24 cellular contexts compared by ENCODE assay signal in the genomic region with DNA sequence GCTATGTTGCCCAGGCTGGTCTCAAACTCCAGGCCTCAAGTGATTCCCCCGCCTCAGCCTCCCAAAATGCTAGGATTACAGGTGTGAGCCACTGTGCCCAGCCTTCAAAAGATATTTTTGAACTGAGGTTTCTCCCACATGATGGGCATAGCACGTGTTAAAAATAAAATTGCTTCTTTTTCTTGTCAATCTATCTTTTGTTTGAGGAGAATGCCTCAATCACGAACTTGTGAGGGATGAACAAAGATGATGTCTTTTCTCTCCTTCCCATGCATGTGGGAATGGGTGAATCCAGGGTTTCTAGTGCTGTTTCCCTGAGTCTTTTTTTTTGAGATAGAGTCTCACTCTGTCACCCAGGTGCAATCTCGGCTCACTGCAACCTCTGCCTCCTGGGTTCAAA.
"Had no signal": no experiment of that assay in that cellular context is flagged by ENCODE, and none has a peak within 500 bp of the region (broad histone marks: within the 10 kb centered on the region; RNA-seq: fewer than 3 reads in every experiment).

No MANE protein-coding gene starts in this region.

- H3K9me3 Mint-ChIP-seq: activated naive CD4-positive, alpha-beta T cell treated with anti-CD3 and anti-CD28 coated beads, Interleukin-2, amount 50 U/mL, for 24 hours; activated T-cell treated with anti-CD3 and anti-CD28 coated beads, Interleukin-2, amount 50 U/mL, for 24 hours; activated T-helper 1 cell treated with anti-CD3 and anti-CD28 coated beads, Interleukin-12 subunit alpha, Interleukin-12 subunit beta, Interleukin-2, Interleukin-4 antibody, amounts not matched to agents 30 ng/mL and 10 ng/mL and 1 ng/mL, durations not matched to agents 14 hours and 24 hours and 36 hours had no signal

- H3K4me1 ChIP-seq: body of pancreas had no signal

- H3K27ac ChIP-seq: body of pancreas, VCaP had no signal

- H3K4me3 ChIP-seq: body of pancreas had no signal

- H3K27ac Mint-ChIP-seq: activated CD8-positive, alpha-beta memory T cell treated with anti-CD3 and anti-CD28 coated beads, Interleukin-2, amount 10 ng/mL, durations not matched to agents 7 days and 5 days; activated naive CD4-positive, alpha-beta T cell treated with anti-CD3 and anti-CD28 coated beads, Interleukin-2, amount 50 U/mL, for 24 hours; activated T-cell treated with anti-CD3 and anti-CD28 coated beads, Interleukin-2, amount 50 U/mL, for 24 hours; activated T-helper 1 cell treated with anti-CD3 and anti-CD28 coated beads, Interleukin-12 subunit alpha, Interleukin-12 subunit beta, Interleukin-2, Interleukin-4 antibody, amounts not matched to agents 30 ng/mL and 10 ng/mL and 1 ng/mL, durations not matched to agents 14 hours and 24 hours and 36 hours had no signal

- H3K4me3 Mint-ChIP-seq: activated CD8-positive, alpha-beta memory T cell treated with anti-CD3 and anti-CD28 coated beads, Interleukin-2, amount 10 ng/mL, durations not matched to agents 7 days and 5 days; activated naive CD4-positive, alpha-beta T cell treated with anti-CD3 and anti-CD28 coated beads, Interleukin-2, amount 50 U/mL, for 24 hours; activated T-cell treated with anti-CD3 and anti-CD28 coated beads, Interleukin-2, amount 50 U/mL, for 24 hours; activated T-helper 1 cell treated with anti-CD3 and anti-CD28 coated beads, Interleukin-12 subunit alpha, Interleukin-12 subunit beta, Interleukin-2, Interleukin-4 antibody, amounts not matched to agents 30 ng/mL and 10 ng/mL and 1 ng/mL, durations not matched to agents 14 hours and 24 hours and 36 hours had no signal

- H3K27me3 Mint-ChIP-seq: activated naive CD4-positive, alpha-beta T cell treated with anti-CD3 and anti-CD28 coated beads, Interleukin-2, amount 50 U/mL, for 24 hours; activated T-cell treated with anti-CD3 and anti-CD28 coated beads, Interleukin-2, amount 50 U/mL, for 24 hours had no signal

- H3K27me3 ChIP-seq: body of pancreas had no signal

- DNase-seq: activated CD4-positive, alpha-beta T cell treated with anti-CD3 and anti-CD28 coated beads for 48 hours; activated CD4-positive, alpha-beta T cell treated with anti-CD3 and anti-CD28 coated beads, Interleukin-2, amount 50 U/mL, for 48 hours; activated CD8-positive, alpha-beta memory T cell treated with anti-CD3 and anti-CD28 coated beads, Interleukin-2, amount 10 ng/mL, durations not matched to agents 7 days and 5 days; activated effector memory CD4-positive, alpha-beta T cell treated with Interleukin-2 at 50 U/mL for 16 hours; activated naive CD4-positive, alpha-beta T cell; activated T-cell treated with anti-CD3 and anti-CD28 coated beads, Interleukin-2, amount 50 U/mL, for 24 hours; aorta; body of pancreas; central memory CD4-positive, alpha-beta T cell; MM.1S; NCI-H1105 treated with DMSO at 0.1 percent for 48 hours; NCI-H1436 treated with DMSO at 0.1 percent for 48 hours; NCI-H187; NCI-H2081; NCI-H510A treated with DMSO at 0.1 percent for 48 hours; NCI-H69; NK-92 treated with Interleukin-12 subunit alpha and Interleukin-12 subunit beta, amount 100 ng/mL, for 24 hours; SHP77 treated with DMSO at 0.1 percent for 48 hours had no signal

- FAIRE-seq: bronchial epithelial cell, RCC 7860 had no signal

- ATAC-seq: activated CD4-positive, CD25-positive, alpha-beta regulatory T cell treated with anti-CD3 and anti-CD28 coated beads, Interleukin-2, amount 50 U/mL, for 24 hours; activated CD8-positive, alpha-beta memory T cell treated with anti-CD3 and anti-CD28 coated beads, Interleukin-2, amount 10 ng/mL, durations not matched to agents 7 days and 5 days; body of pancreas had no signal

- H3K9me3 ChIP-seq: body of pancreas had no signal
